14 cellular contexts compared by ENCODE assay signal in genomic region chr2:216710531-216711282, GRCh38. TPM values are rescaled to one million over a fixed set of nuclear protein-coding genes. Genes with fewer than 3 reads are reported as not detected.
DNase-seq lines count a peak whose midpoint lies in the region; ATAC-seq, FAIRE-seq and TF ChIP-seq lines count a peak whose summit lies in the region.
"Had no signal": no experiment of that assay in that cellular context is flagged by ENCODE, and none has a peak within 500 bp of the region (broad histone marks: within the 10 kb centered on the region; RNA-seq: fewer than 3 reads in every experiment).

No MANE protein-coding gene starts in this region.

- H3K36me3 Mint-ChIP-seq in activated T-cell treated with anti-CD3 and anti-CD28 coated beads, Interleukin-2, amount 50 U/mL, for 72 hours (ENCODE audit: insufficient read depth in 2 of 2) = no peaks in the 10 kb centered on the region

- WGBS in heart right ventricle, 2 donors = 67 to 72% methylated on average over 11 of the region's 11 CpGs
- WGBS in pancreas, 2 donors = 78 to 79% methylated on average over 11 of the region's 11 CpGs

- POLR2A ChIA-PET in AG04450 (lab: Yijun Ruan, JAX) = interaction anchor here (0.6 to 1.0 kb wide), 3 partner anchors 16 to 64 kb away, joined by 3 to 8 read pairs (median 6); partner anchors contain the start of gene IGFBP5

- H3K4me1 Mint-ChIP-seq in activated T-cell treated with anti-CD3 and anti-CD28 coated beads, Interleukin-2, amount 50 U/mL, for 72 hours (ENCODE audit: low read depth) = no peaks in the 10 kb centered on the region

- H3K36me3 ChIP-seq in heart right ventricle (no peaks in the 10 kb centered on the region), pancreas (no peaks in the 10 kb centered on the region)
- H3K36me3 ChIP-seq: SJCRH30 had no signal

- no peak overlapping the region for H3K4me3 ChIP-seq in AG04450 (ENCODE audit: low read depth, low read length)
- no peak overlapping the region for H3K4me3 ChIP-seq in heart right ventricle
- no peak overlapping the region for H3K4me3 ChIP-seq in pancreas
- H3K4me3 ChIP-seq: SJCRH30 had no signal

- H3K27me3 ChIP-seq in AG04450 (ENCODE audit: control insufficient read depth, insufficient read depth, low read length) (peaks cover 3% of the 10 kb centered on the region), heart right ventricle (peaks cover 0 to 5% (median 0%) of the 10 kb centered on the region in 7 donors), pancreas (no peaks in the 10 kb centered on the region)
- H3K27me3 ChIP-seq: SJCRH30 had no signal

- intact Hi-C loops in heart right ventricle (cut with DNase I) = loop anchor here in 1 of 10 donors (5.0 kb wide), 2 partner anchors 147 to 262 kb away; no protein-coding TSS in a partner anchor
- intact Hi-C loops in pancreas (cut with DNase I) = no loop called here

- no peaks in the 10 kb centered on the region for H3K9me3 Mint-ChIP-seq in activated T-cell treated with anti-CD3 and anti-CD28 coated beads, Interleukin-2, amount 50 U/mL, for 72 hours

- H3K27ac Mint-ChIP-seq in activated T-cell treated with anti-CD3 and anti-CD28 coated beads, Interleukin-2, amount 50 U/mL, for 72 hours = no peak overlapping the region

- H3K27ac ChIP-seq in AG04450 (ENCODE audit: low read depth, low read length) (peak overlapping the region; percentile 52), heart right ventricle (peak overlapping the region in 8 of 10 donors; percentile 45 to 72 (median 66)), pancreas (no peak overlapping the region)
- H3K27ac ChIP-seq: SJCRH30 had no signal

- DNase-seq in AG04450 (ENCODE audit: low read depth, low spot score) (no peak), amniotic epithelial cell (ENCODE audit: low read depth) (peak; percentile 48), heart right ventricle (peak; percentile 32 to 50), pancreas (no peak)
- no peak for DNase-seq in stimulated activated CD4-positive, alpha-beta T cell treated with anti-CD3 and anti-CD28 coated beads, Interleukin-4, amount 100 ng/mL, for 1 hour
- DNase-seq in activated T-cell treated with anti-CD3 and anti-CD28 coated beads, Interleukin-2, amount 50 U/mL, for 72 hours = no peak
- DNase-seq: activated CD4-positive, alpha-beta T cell treated with anti-CD3 and anti-CD28 coated beads for 1 hour; DMS79; NCI-H524 treated with DMSO at 0.1 percent for 48 hours; SJCRH30; stimulated activated naive CD4-positive, alpha-beta T cell had no signal

- no peak for FAIRE-seq in pancreas (lab: Jason Lieb, UNC)
- FAIRE-seq: colon had no signal

- CTCF ChIA-PET in AG04450 (lab: Charles Lee) = no interaction called here

- H3K4me1 ChIP-seq in heart right ventricle (peaks cover 0 to 40% (median 17%) of the 10 kb centered on the region in 9 donors), pancreas (no peaks in the 10 kb centered on the region)

- H3K27me3 Mint-ChIP-seq in activated T-cell treated with anti-CD3 and anti-CD28 coated beads, Interleukin-2, amount 50 U/mL, for 72 hours (ENCODE audit: low read depth) = peaks cover 7% of the 10 kb centered on the region

- H3K9me3 ChIP-seq in AG04450 (ENCODE audit: control insufficient read depth, insufficient read depth, low read length) (no peaks in the 10 kb centered on the region), heart right ventricle (peaks cover 0 to 17% (median 4%) of the 10 kb centered on the region in 11 donors), pancreas (no peaks in the 10 kb centered on the region)
- H3K9me3 ChIP-seq: SJCRH30 had no signal

- ATAC-seq in heart right ventricle (peak; percentile 55 to 78 (median 69)), pancreas (peak in 3 of 4 donors; percentile 33 to 56 (median 48)), HG03432 (IDR thresholded peaks at IDR 0.05; ENCODE audit: unreplicated experiment) (no peak)
- no peak for ATAC-seq in activated T-cell treated with anti-CD3 and anti-CD28 coated beads, Interleukin-2, amount 50 U/mL, for 72 hours (replicated peaks in 1 of 2)
- no peak for ATAC-seq in activated CD4-positive, CD25-positive, alpha-beta regulatory T cell treated with anti-CD3 and anti-CD28 coated beads, Interleukin-2, amount 50 U/mL, for 24 hours

- no peak for TF ChIP-seq CTCF in AG04450 (IDR thresholded peaks at IDR 0.05; ENCODE audit: low read depth, low read length)
- no peak for TF ChIP-seq CTCF in heart right ventricle (IDR thresholded peaks at IDR 0.05)
- TF ChIP-seq CTCF in pancreas (IDR thresholded peaks at IDR 0.05) = no peak

- H3K4me3 Mint-ChIP-seq in activated T-cell treated with anti-CD3 and anti-CD28 coated beads, Interleukin-2, amount 50 U/mL, for 72 hours = no peak overlapping the region

RNA-seq across cellular contexts. Expression of gene IGFBP5, which starts 15.4 kb away (rescaled TPM):
- polyA plus RNA-seq in AG04450 (2011; rRNA removed) = 3,867 and 4,154 TPM in 2 replicates
- polyA minus RNA-seq in AG04450 (2011; rRNA and poly(A)+ RNA removed) = 2,998 and 3,399 TPM in 2 replicates
- 100 to 1,000 TPM; 107 to 267 (median 162) TPM for total RNA-seq in heart right ventricle
- 10 to 100 TPM; 67.1 to 70.6 TPM for polyA plus RNA-seq in heart right ventricle
- total RNA-seq in pancreas = 10 to 100 TPM in 5 of 6 donors, 1 to 10 TPM in 1; 8.2 to 91.6 (median 28.8) TPM
- 10 to 100 TPM; 18.4 to 25.0 TPM for polyA plus RNA-seq in pancreas
- total RNA-seq in activated T-cell treated with anti-CD3 and anti-CD28 coated beads, Interleukin-2, amount 50 U/mL, for 72 hours = not detected

Comparison
In these comparisons a context has a peak if more than half of its experiments do, and no peak if none do; other contexts are left out.
1. DNase-seq: peak in amniotic epithelial cell (single experiment) and heart right ventricle (2 of 2); none in AG04450 (single experiment), pancreas (0 of 6), stimulated activated CD4-positive, alpha-beta T cell treated with anti-CD3 and anti-CD28 coated beads, Interleukin-4, amount 100 ng/mL, for 1 hour (single experiment) and activated T-cell treated with anti-CD3 and anti-CD28 coated beads, Interleukin-2, amount 50 U/mL, for 72 hours (0 of 2).
2. H3K27ac ChIP-seq: peak in AG04450 (single experiment) and heart right ventricle (8 of 10); none in pancreas (0 of 4).
3. ATAC-seq: peak in heart right ventricle (8 of 8) and pancreas (3 of 4); none in HG03432 (single experiment), activated T-cell treated with anti-CD3 and anti-CD28 coated beads, Interleukin-2, amount 50 U/mL, for 72 hours (0 of 2) and activated CD4-positive, CD25-positive, alpha-beta regulatory T cell treated with anti-CD3 and anti-CD28 coated beads, Interleukin-2, amount 50 U/mL, for 24 hours (0 of 2).
4. RNA of gene IGFBP5, which starts 15.4 kb away (total RNA-seq): 107 to 267 TPM in heart right ventricle and 8.2 to 91.6 TPM in pancreas; not detected in activated T-cell treated with anti-CD3 and anti-CD28 coated beads, Interleukin-2, amount 50 U/mL, for 72 hours; every median in the first group is over 4 times any median in the second.